In genomic region chr11:2726964-2727363, GRCh38 we compare ENCODE assay signal across 19 cellular contexts. TPM values are rescaled to one million over a fixed set of nuclear protein-coding genes. Genes with fewer than 3 reads are reported as not detected.
A peak's percentile ranks its signal among the peaks of the same experiment; 100 is the strongest.
DNase-seq lines count a peak whose midpoint lies in the region; ATAC-seq and TF ChIP-seq lines count a peak whose summit lies in the region.
"Had no signal": no experiment of that assay in that cellular context is flagged by ENCODE, and none has a peak within 500 bp of the region (broad histone marks: within the 10 kb centered on the region; RNA-seq: fewer than 3 reads in every experiment).

No MANE protein-coding gene starts in this region.

- TF ChIP-seq CTCF in choroid plexus epithelial cell (conservative IDR thresholded peaks at IDR 0.05; ENCODE audit: low read depth, low read length) (no peak), fibroblast of villous mesenchyme (IDR thresholded peaks at IDR 0.05; ENCODE audit: insufficient read depth, low read depth, low read length) (no peak), nephron (IDR thresholded peaks at IDR 0.05; ENCODE audit: unreplicated experiment in 3 of 3) (no peak), tibial nerve (IDR thresholded peaks at IDR 0.05) (no peak)

- no peaks in the 10 kb centered on the region for H3K36me3 ChIP-seq in tibial nerve
- H3K36me3 ChIP-seq: Peyer's patch, SJSA1 had no signal

- H3K27me3 Mint-ChIP-seq in nephron (ENCODE audit: low read depth) = peaks cover 7% of the 10 kb centered on the region

- 93 to 98% methylated on average over 4 of the region's 4 CpGs for WGBS in tibial nerve, 2 donors

- no peak overlapping the region for H3K4me3 ChIP-seq in choroid plexus epithelial cell (ENCODE audit: low read depth, low read length)
- H3K4me3 ChIP-seq in fibroblast of villous mesenchyme (ENCODE audit: low read depth, low read length) = no peak overlapping the region
- no peak overlapping the region for H3K4me3 ChIP-seq in tibial nerve
- H3K4me3 ChIP-seq: K562, Peyer's patch, SJSA1 had no signal

- no peaks in the 10 kb centered on the region for H3K36me3 Mint-ChIP-seq in nephron (ENCODE audit: low read depth)

- H3K4me1 Mint-ChIP-seq in nephron = peaks cover 80% of the 10 kb centered on the region

- DNase-seq in choroid plexus epithelial cell (ENCODE audit: low read depth) (peak; percentile 60), fibroblast of villous mesenchyme (ENCODE audit: low read depth) (peak; percentile 10), tibial nerve (ENCODE audit: low spot score in 2 of 2) (no peak), NCI-H187 treated with DMSO at 0.1 percent for 48 hours (lab: John Stamatoyannopoulos, UW) (no peak), HEK293T (ENCODE audit: extremely low spot score) (no peak)
- DNase-seq: ACHN; DMS79 treated with DMSO at 0.1 percent for 48 hours; GOT3; NCI-H1105; NCI-H2081 treated with DMSO at 0.1 percent for 48 hours; NCI-H510A; NCI-H748 treated with DMSO at 0.1 percent for 48 hours; NK-92 treated with Interleukin-12 subunit alpha and Interleukin-12 subunit beta, amount 100 ng/mL, for 24 hours; Peyer's patch had no signal

- H3K27me3 ChIP-seq in tibial nerve = no peaks in the 10 kb centered on the region
- H3K27me3 ChIP-seq: Peyer's patch had no signal

- POLR2A ChIA-PET in HEK293T (lab: Yijun Ruan, JAX) = interaction anchor here (0.9 kb wide), 1 partner anchor 27 kb away, joined by 5 read pairs; the partner anchor contains the start of gene KCNQ1OT1

- no peaks in the 10 kb centered on the region for H3K9me3 Mint-ChIP-seq in nephron

- no peak for TF ChIP-seq POLR2A in tibial nerve (IDR thresholded peaks at IDR 0.05)

- H3K4me1 ChIP-seq in tibial nerve = peaks cover 0 to 82% (median 39%) of the 10 kb centered on the region in 4 donors
- H3K4me1 ChIP-seq: SJSA1 had no signal

- H3K27ac ChIP-seq in tibial nerve = peak overlapping the region; percentile 25 to 88 (median 72)
- H3K27ac ChIP-seq: C4-2B, SJSA1 had no signal

- H3K9me3 ChIP-seq in tibial nerve = no peaks in the 10 kb centered on the region
- H3K9me3 ChIP-seq: Peyer's patch, SJSA1 had no signal

- peak overlapping the region in 1 of 3 experiments; percentile 15 for H3K4me3 Mint-ChIP-seq in nephron

- H3K27ac Mint-ChIP-seq in nephron = peak overlapping the region; percentile 98 to 99 (median 99)

- no peak for TF ChIP-seq EP300 in tibial nerve (IDR thresholded peaks at IDR 0.05)

- no peak for ATAC-seq in GM18498 (IDR thresholded peaks at IDR 0.05; ENCODE audit: unreplicated experiment)
- ATAC-seq: K562 had no signal

- CTCF ChIA-PET in HEK293T (lab: Yijun Ruan, JAX) = no interaction called here

TF ChIP-seq in HEK293T, 16 proteins besides CTCF, POLR2A, EP300 and RAD21:
- TF ChIP-seq TARDBP (IDR thresholded peaks at IDR 0.05) (no peak), SUZ12 (IDR thresholded peaks at IDR 0.05) (no peak)

RNA-seq across cellular contexts. Expression of gene KCNQ1OT1, which starts 27.2 kb away (rescaled TPM):
- 6.0 and 6.1 TPM in 2 replicates for total RNA-seq in fibroblast of villous mesenchyme
- 1 to 10 TPM; 6.3 to 8.0 (median 7.7) TPM for total RNA-seq in tibial nerve

Comparison
In these comparisons a context has a peak if more than half of its experiments do, and no peak if none do; other contexts are left out.
1. DNase-seq: peak in choroid plexus epithelial cell (single experiment) and fibroblast of villous mesenchyme (single experiment); none in tibial nerve (0 of 2), NCI-H187 treated with DMSO at 0.1 percent for 48 hours (single experiment) and HEK293T (single experiment).